8 cellular contexts compared by ENCODE assay signal in genomic region chr2:30252723-30253688, GRCh38. TPM values are rescaled to one million over a fixed set of nuclear protein-coding genes. Genes with fewer than 3 reads are reported as not detected.
DNase-seq lines count a peak whose midpoint lies in the region; ATAC-seq and TF ChIP-seq lines count a peak whose summit lies in the region.

No MANE protein-coding gene starts in this region.

- H3K36me3 ChIP-seq in HUES48 (ENCODE audit: control insufficient read depth, insufficient read depth, low read length) (peaks cover 7% of the 10 kb centered on the region), endodermal cell (ENCODE audit: control insufficient read depth, insufficient read depth, low read length) (peaks cover 17% of the 10 kb centered on the region), testis (ENCODE audit: low read depth, missing control alignments) (no peaks in the 10 kb centered on the region)

- H3K27ac Mint-ChIP-seq in endodermal cell (peak overlapping the region; percentile 42), naive B cell (peak overlapping the region; percentile 49 to 96 (median 80))

- H3K36me3 Mint-ChIP-seq in endodermal cell (ENCODE audit: low read depth) (peaks cover 30% of the 10 kb centered on the region), naive B cell (peaks cover 30 to 39% of the 10 kb centered on the region in 2 donors)

- 88 to 91% methylated on average over 6 of the region's 7 CpGs for WGBS in endodermal cell (ENCODE audit: insufficient coverage in 1 of 2, insufficient read length in 1 of 2), 2 experiments
- WGBS in testis, 2 donors: 32 to 36% methylated on average over 7 of the region's 7 CpGs

- no peak for TF ChIP-seq POLR2A in testis (IDR thresholded peaks at IDR 0.05)

- H3K27ac ChIP-seq in HUES48 (ENCODE audit: low read depth, low read length): peak overlapping the region; percentile 26
- H3K27ac ChIP-seq in endodermal cell (ENCODE audit: low read depth, low read length): no peak overlapping the region
- H3K27ac ChIP-seq in testis: peak overlapping the region in 1 of 2 donors; percentile 28

- no peak for TF ChIP-seq CTCF in endodermal cell (conservative IDR thresholded peaks at IDR 0.05)
- no peak for TF ChIP-seq CTCF in testis (IDR thresholded peaks at IDR 0.05)

- DNase-seq in activated CD4-positive, alpha-beta T cell treated with anti-CD3 and anti-CD28 coated beads for 48 hours: peak; percentile 80
- DNase-seq in endodermal cell: peak; percentile 55
- no peak for DNase-seq in naive B cell
- peak; percentile 40 for DNase-seq in testis

- ATAC-seq in naive B cell (ENCODE audit: low read depth in 2 of 2) (no peak), HG02852 (IDR thresholded peaks at IDR 0.05; ENCODE audit: unreplicated experiment) (no peak), HG03521 (IDR thresholded peaks at IDR 0.05; ENCODE audit: unreplicated experiment) (no peak), GM21423 (IDR thresholded peaks at IDR 0.05; ENCODE audit: unreplicated experiment) (no peak)

- H3K4me1 ChIP-seq in HUES48 (ENCODE audit: control insufficient read depth, insufficient read depth, low read length) (0 out of 2 replicates have a peak, but pooled peaks cover 5% of the 10 kb centered on the region), endodermal cell (ENCODE audit: control insufficient read depth, insufficient read depth, low read length) (peaks cover 9% of the 10 kb centered on the region), testis (peaks cover 9% of the 10 kb centered on the region)

- H3K27me3 ChIP-seq in HUES48 (ENCODE audit: control insufficient read depth, insufficient read depth, low read length) (no peaks in the 10 kb centered on the region), endodermal cell (ENCODE audit: control insufficient read depth, insufficient read depth, low read length, poor library complexity, severe bottlenecking) (no peaks in the 10 kb centered on the region), testis (no peaks in the 10 kb centered on the region)

- no peaks in the 10 kb centered on the region for H3K9me3 Mint-ChIP-seq in endodermal cell
- no peaks in the 10 kb centered on the region for H3K9me3 Mint-ChIP-seq in naive B cell

- H3K27me3 Mint-ChIP-seq in endodermal cell (ENCODE audit: insufficient read depth) (no peaks in the 10 kb centered on the region), naive B cell (no peaks in the 10 kb centered on the region)

- intact Hi-C loops in testis (cut with DNase I; ENCODE audit: low total_unique reads): no loop called here

- no peaks in the 10 kb centered on the region for H3K9me3 ChIP-seq in HUES48 (ENCODE audit: control insufficient read depth, insufficient read depth, low read length)
- no peaks in the 10 kb centered on the region for H3K9me3 ChIP-seq in endodermal cell (ENCODE audit: control insufficient read depth, low read length)
- no peaks in the 10 kb centered on the region for H3K9me3 ChIP-seq in testis

- no peak overlapping the region for H3K4me3 Mint-ChIP-seq in endodermal cell
- H3K4me3 Mint-ChIP-seq in naive B cell: peak overlapping the region in 4 of 8 donors; percentile 9 to 80 (median 51)

- H3K4me1 Mint-ChIP-seq in endodermal cell: peaks cover 43% of the 10 kb centered on the region
- peaks cover 52 to 81% (median 62%) of the 10 kb centered on the region in 3 donors for H3K4me1 Mint-ChIP-seq in naive B cell

- H3K9ac ChIP-seq in HUES48 (ENCODE audit: low read depth, low read length) (no peak overlapping the region), endodermal cell (ENCODE audit: extremely low read depth, low read length, poor library complexity, severe bottlenecking) (no peak overlapping the region)

- H3K4me3 ChIP-seq in HUES48 (ENCODE audit: low read depth, low read length) (no peak overlapping the region), endodermal cell (ENCODE audit: low read length) (peak overlapping the region; percentile 37), testis (no peak overlapping the region)

RNA-seq across cellular contexts. Expression of gene LBH, which starts 21.7 kb away (rescaled TPM):
- total RNA-seq in endodermal cell (10 to 100 TPM; 48.0 to 50.0 TPM), testis (10 to 100 TPM; 23.9 to 32.1 TPM)
- 23.7 TPM for polyA plus RNA-seq in endodermal cell (2013, experiment 1 of 2)
- 26.7 TPM for polyA plus RNA-seq in endodermal cell (2013, experiment 2 of 2)
- polyA plus RNA-seq in naive B cell (ENCODE audit: low read depth in 6 of 6) (100 to 1,000 TPM; 191 to 297 (median 221) TPM), testis (ENCODE audit: insufficient read depth, low read depth, low replicate concordance) (25.7 TPM)
